In genomic region chr19:14366529-14366928, GRCh38 we compare ENCODE assay signal across 8 cellular contexts. TPM values are rescaled to one million over a fixed set of nuclear protein-coding genes. Genes with fewer than 3 reads are reported as not detected.
DNase-seq lines count a peak whose midpoint lies in the region; ATAC-seq and TF ChIP-seq lines count a peak whose summit lies in the region.

No MANE protein-coding gene starts in this region.

- no peaks in the 10 kb centered on the region for H3K36me3 ChIP-seq in KMS-11 (ENCODE audit: insufficient read depth)

- intact Hi-C loops in sciatic nerve (cut with DNase I): no loop called here

- TF ChIP-seq CTCF in KMS-11 (conservative IDR thresholded peaks at IDR 0.05; ENCODE audit: low read depth, low read length): no peak

- H3K4me3 ChIP-seq in KMS-11 (IDR thresholded peaks at IDR 0.05; ENCODE audit: insufficient read depth, low read depth, low read length): no peak overlapping the region

- H3K79me2 ChIP-seq in KMS-11 (ENCODE audit: insufficient read depth, low read depth): no peaks in the 10 kb centered on the region

- H2AFZ ChIP-seq in KMS-11 (ENCODE audit: low read depth): no peak overlapping the region

- H3K4me2 ChIP-seq in KMS-11: peak overlapping the region; percentile 29; the same call in 1 of the 2 replicates

- H3K9ac ChIP-seq in KMS-11: no peak overlapping the region

- peaks cover 5% of the 10 kb centered on the region; the same call in 1 of the 2 replicates for H3K27me3 ChIP-seq in KMS-11 (ENCODE audit: insufficient read depth, low read depth)

- peaks cover 17% of the 10 kb centered on the region for H3K4me1 ChIP-seq in KMS-11 (ENCODE audit: low read depth, poor library complexity, severe bottlenecking)

- no peak for ATAC-seq in sciatic nerve

- H4K20me1 ChIP-seq in KMS-11 (ENCODE audit: insufficient read depth): no peaks in the 10 kb centered on the region

- DNase-seq in NOMO-1 treated with DMSO at 0.1 percent for 48 hours (lab: John Stamatoyannopoulos, UW; ENCODE audit: unreplicated experiment) (peak; percentile 58), NOMO-1 treated with dmso at 0.1 percent for 144 hours (lab: John Stamatoyannopoulos, UW; ENCODE audit: unreplicated experiment) (no peak), glomerular visceral epithelial cell (ENCODE audit: extremely low spot score) (peak; percentile 85), sciatic nerve (ENCODE audit: low spot score) (peak; percentile 75), HuH-7.5 (ENCODE audit: low spot score) (no peak)
- peak; percentile 74 for DNase-seq in activated gamma-delta T cell treated with anti-CD3 and anti-CD28 coated beads, Interleukin-2, amount 50 U/mL, for 16 hours (ENCODE audit: low read depth)

- no peak overlapping the region for H3K27ac ChIP-seq in KMS-11

- peak; percentile 69 for TF ChIP-seq POLR2A in Raji (IDR thresholded peaks at IDR 0.05; ENCODE audit: insufficient read depth, low read depth, low read length)

RNA-seq across cellular contexts. Expression of gene ADGRE5, which starts 14.7 kb away (rescaled TPM):
- 38.7 TPM for total RNA-seq in sciatic nerve

RNA-seq across cellular contexts. Expression of gene DDX39A, which starts 52.6 kb away (rescaled TPM):
- total RNA-seq in sciatic nerve: 44.2 TPM

Comparison
In these comparisons a context has a peak if more than half of its experiments do, and no peak if none do; other contexts are left out.
1. DNase-seq: peak in NOMO-1 treated with DMSO at 0.1 percent for 48 hours (single experiment), activated gamma-delta T cell treated with anti-CD3 and anti-CD28 coated beads, Interleukin-2, amount 50 U/mL, for 16 hours (single experiment), glomerular visceral epithelial cell (single experiment) and sciatic nerve (single experiment); none in NOMO-1 treated with dmso at 0.1 percent for 144 hours (single experiment) and HuH-7.5 (single experiment).